Comparison of ENCODE assay signal across 16 cellular contexts in the genomic region with DNA sequence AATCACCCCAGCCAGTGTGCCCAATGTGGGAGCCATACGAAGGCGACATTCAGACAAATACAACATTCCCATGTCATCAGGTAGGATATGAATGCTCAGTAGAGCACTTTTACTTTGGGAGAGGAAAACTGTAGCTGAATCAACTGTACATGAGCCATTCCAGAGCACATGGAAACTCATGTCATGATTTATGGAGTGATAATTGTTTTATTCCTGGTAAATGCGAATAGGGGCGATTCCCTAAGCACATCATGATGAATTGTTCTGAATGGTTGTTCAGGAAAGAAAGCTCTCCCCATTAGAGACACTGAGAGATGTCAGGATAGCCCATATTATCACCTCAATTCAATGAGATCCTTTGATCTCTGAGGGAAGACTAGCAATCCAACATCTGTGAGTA.
A peak's percentile ranks its signal among the peaks of the same experiment; 100 is the strongest.
DNase-seq lines count a peak whose midpoint lies in the region; ATAC-seq and TF ChIP-seq lines count a peak whose summit lies in the region.
"Had no signal": no experiment of that assay in that cellular context is flagged by ENCODE, and none has a peak within 500 bp of the region (broad histone marks: within the 10 kb centered on the region; RNA-seq: fewer than 3 reads in every experiment).

No MANE protein-coding gene starts in this region.

- no peak for TF ChIP-seq CTCF in cardiac muscle cell (IDR thresholded peaks at IDR 0.05; ENCODE audit: low read depth, low read length)
- no peak for TF ChIP-seq CTCF in gastroesophageal sphincter (IDR thresholded peaks at IDR 0.05)
- no peak for TF ChIP-seq CTCF in sigmoid colon (IDR thresholded peaks at IDR 0.05)

- H3K27ac ChIP-seq in cardiac muscle cell (peak overlapping the region; percentile 35), gastroesophageal sphincter (peak overlapping the region; percentile 13 to 59 (median 54)), sigmoid colon (peak overlapping the region; percentile 4 to 62 (median 43))
- H3K27ac ChIP-seq: BLaER1 treated with 17β-estradiol and CSF1 and Interleukin-3, amounts not matched to agents 10 nM and 100 nM had no signal

- no peaks in the 10 kb centered on the region for H3K27me3 ChIP-seq in cardiac muscle cell
- no peaks in the 10 kb centered on the region for H3K27me3 ChIP-seq in gastroesophageal sphincter
- no peaks in the 10 kb centered on the region for H3K27me3 ChIP-seq in sigmoid colon
- H3K27me3 ChIP-seq: BLaER1 treated with 17β-estradiol and CSF1 and Interleukin-3, amounts not matched to agents 10 nM and 100 nM; MG63 had no signal

- WGBS in gastroesophageal sphincter (ENCODE audit: low coverage in 1 of 2), 2 donors = 25% methylated on average over 2 of the region's 4 CpGs; no CpG with 5 or more reads in 1 of the 2 donors
- 91 to 96% methylated on average over 4 of the region's 4 CpGs for WGBS in sigmoid colon, 2 donors

- H3K4me3 ChIP-seq in cardiac muscle cell = no peak overlapping the region
- H3K4me3 ChIP-seq in gastroesophageal sphincter = no peak overlapping the region
- no peak overlapping the region for H3K4me3 ChIP-seq in sigmoid colon
- H3K4me3 ChIP-seq: BLaER1 treated with 17β-estradiol and CSF1 and Interleukin-3, amounts not matched to agents 10 nM and 100 nM; K562; MG63 had no signal

- H3K9me3 ChIP-seq in cardiac muscle cell (ENCODE audit: low read depth) = no peaks in the 10 kb centered on the region
- H3K9me3 ChIP-seq in gastroesophageal sphincter = no peaks in the 10 kb centered on the region
- no peaks in the 10 kb centered on the region for H3K9me3 ChIP-seq in sigmoid colon
- H3K9me3 ChIP-seq: BLaER1 treated with 17β-estradiol and CSF1 and Interleukin-3, amounts not matched to agents 10 nM and 100 nM; Caco-2; MG63 had no signal

- no peak for TF ChIP-seq POLR2A in gastroesophageal sphincter (IDR thresholded peaks at IDR 0.05)
- TF ChIP-seq POLR2A in sigmoid colon (IDR thresholded peaks at IDR 0.05) = no peak

- intact Hi-C loops in left cardiac atrium (cut with DNase I) = no loop called here
- intact Hi-C loops in sigmoid colon (cut with DNase I) = loop anchor here (5.0 kb wide), 2 partner anchors 241 to 576 kb away; no protein-coding TSS in a partner anchor

- ATAC-seq in left cardiac atrium (no peak), gastroesophageal sphincter (no peak), HG02840 (IDR thresholded peaks at IDR 0.05; ENCODE audit: low FRiP score, unreplicated experiment) (no peak)
- ATAC-seq: K562 had no signal

- H3K4me1 ChIP-seq in cardiac muscle cell (ENCODE audit: low read depth) = peaks cover 49% of the 10 kb centered on the region
- H3K4me1 ChIP-seq in gastroesophageal sphincter = peaks cover 3 to 88% (median 17%) of the 10 kb centered on the region in 3 donors
- H3K4me1 ChIP-seq in sigmoid colon = peaks cover 0 to 65% (median 57%) of the 10 kb centered on the region in 4 donors
- H3K4me1 ChIP-seq: Caco-2 had no signal

- no peaks in the 10 kb centered on the region for H3K36me3 ChIP-seq in cardiac muscle cell
- H3K36me3 ChIP-seq in gastroesophageal sphincter = no peaks in the 10 kb centered on the region
- H3K36me3 ChIP-seq in sigmoid colon = peaks cover 0 to 17% (median 0%) of the 10 kb centered on the region in 4 donors
- H3K36me3 ChIP-seq: BLaER1 treated with 17β-estradiol and CSF1 and Interleukin-3, amounts not matched to agents 10 nM and 100 nM; MG63 had no signal

- TF ChIP-seq EP300 in gastroesophageal sphincter (IDR thresholded peaks at IDR 0.05) (no peak), sigmoid colon (IDR thresholded peaks at IDR 0.05) (no peak)

- no peak for DNase-seq in cardiac muscle cell (ENCODE audit: low read depth in 1 of 2, low spot score in 1 of 2)
- DNase-seq in left cardiac atrium = no peak
- DNase-seq in NCI-H69 (lab: John Stamatoyannopoulos, UW) = peak; percentile 73
- DNase-seq in sigmoid colon = no peak
- DNase-seq in midbrain (lab: John Stamatoyannopoulos, UW) = no peak
- DNase-seq in HuH-7 (ENCODE audit: low spot score) = no peak
- DNase-seq: Caco-2; CD4-positive, alpha-beta memory T cell; MG63; NCI-H2029 treated with DMSO at 0.1 percent for 48 hours; NCI-H446 treated with DMSO at 0.1 percent for 48 hours; Right ventricle myocardium superior had no signal
